2 cellular contexts compared by ENCODE assay signal in genomic region chr5:55629790-55630189, GRCh38.
A peak's percentile ranks its signal among the peaks of the same experiment; 100 is the strongest.
TF ChIP-seq lines count a peak whose summit lies in the region.

No MANE protein-coding gene starts in this region.

TF ChIP-seq in HEK293, 187 proteins besides CTCF, POLR2A, EP300 and RAD21 (continued from another document):
- no peak for TF ChIP-seq ZNF18 (tag by site-specific recombination; IDR thresholded peaks at IDR 0.05)
- TF ChIP-seq ZNF416 (tag by site-specific recombination; IDR thresholded peaks at IDR 0.05), result no peak
- TF ChIP-seq ZNF391 (tag by site-specific recombination; IDR thresholded peaks at IDR 0.05; ENCODE audit: borderline replicate concordance, low read depth), result no peak

TF ChIP-seq in liver, 16 proteins besides CTCF, POLR2A, EP300 and RAD21 (continued from another document):
- TF ChIP-seq, protein P1, sequence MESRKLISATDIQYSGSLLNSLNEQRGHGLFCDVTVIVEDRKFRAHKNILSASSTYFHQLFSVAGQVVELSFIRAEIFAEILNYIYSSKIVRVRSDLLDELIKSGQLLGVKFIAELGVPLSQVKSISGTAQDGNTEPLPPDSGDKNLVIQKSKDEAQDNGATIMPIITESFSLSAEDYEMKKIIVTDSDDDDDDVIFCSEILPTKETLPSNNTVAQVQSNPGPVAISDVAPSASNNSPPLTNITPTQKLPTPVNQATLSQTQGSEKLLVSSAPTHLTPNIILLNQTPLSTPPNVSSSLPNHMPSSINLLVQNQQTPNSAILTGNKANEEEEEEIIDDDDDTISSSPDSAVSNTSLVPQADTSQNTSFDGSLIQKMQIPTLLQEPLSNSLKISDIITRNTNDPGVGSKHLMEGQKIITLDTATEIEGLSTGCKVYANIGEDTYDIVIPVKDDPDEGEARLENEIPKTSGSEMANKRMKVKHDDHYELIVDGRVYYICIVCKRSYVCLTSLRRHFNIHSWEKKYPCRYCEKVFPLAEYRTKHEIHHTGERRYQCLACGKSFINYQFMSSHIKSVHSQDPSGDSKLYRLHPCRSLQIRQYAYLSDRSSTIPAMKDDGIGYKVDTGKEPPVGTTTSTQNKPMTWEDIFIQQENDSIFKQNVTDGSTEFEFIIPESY (IDR thresholded peaks at IDR 0.05), result peak; percentile 81
- TF ChIP-seq FOXA2 (IDR thresholded peaks at IDR 0.05) (peak; percentile 93), MAX (IDR thresholded peaks at IDR 0.05) (peak; percentile 35)
